ENCODE assay signal across 19 cellular contexts in genomic region chr3:40103829-40104228, GRCh38.
DNase-seq lines count a peak whose midpoint lies in the region; ATAC-seq, FAIRE-seq and TF ChIP-seq lines count a peak whose summit lies in the region.
"Had no signal": no experiment of that assay in that cellular context is flagged by ENCODE, and none has a peak within 500 bp of the region (broad histone marks: within the 10 kb centered on the region; RNA-seq: fewer than 3 reads in every experiment).

No MANE protein-coding gene starts in this region.

- H3K9me3 Mint-ChIP-seq in GM23338, result peaks cover 6% of the 10 kb centered on the region; the same call in 1 of the 3 replicates

- H3K79me1 ChIP-seq in mesendoderm (ENCODE audit: low read length), result no peaks in the 10 kb centered on the region

- H4K20me1 ChIP-seq in GM23338 (replicated peaks; ENCODE audit: insufficient read depth), result no peaks in the 10 kb centered on the region
- H4K20me1 ChIP-seq: BLaER1 had no signal

- CTCF ChIA-PET in RWPE1 (lab: Yijun Ruan, JAX), result no interaction called here

- H3K23ac ChIP-seq in mesendoderm (ENCODE audit: low read length), result no peak overlapping the region

- H3K4me1 ChIP-seq in mesendoderm (ENCODE audit: control insufficient read depth, low read depth, low read length), result peaks cover 4% of the 10 kb centered on the region
- H3K4me1 ChIP-seq in GM23338 (ENCODE audit: insufficient read depth), result peaks cover 14% of the 10 kb centered on the region; the same call in 1 of the 2 replicates
- H3K4me1 ChIP-seq: BLaER1, Caco-2 had no signal

- no peak overlapping the region for H2BK5ac ChIP-seq in mesendoderm (ENCODE audit: low read length)

- H3K27me3 ChIP-seq in bronchial epithelial cell (ENCODE audit: control insufficient read depth, insufficient read depth, low read length), result no peaks in the 10 kb centered on the region
- no peaks in the 10 kb centered on the region for H3K27me3 ChIP-seq in mesendoderm (ENCODE audit: insufficient read depth, low read length, poor library complexity)
- H3K27me3 ChIP-seq in GM23338 (ENCODE audit: insufficient read depth), result no peaks in the 10 kb centered on the region
- H3K27me3 ChIP-seq: BLaER1 had no signal

- no peak overlapping the region for H3K9ac ChIP-seq in mesendoderm (ENCODE audit: low read length)
- H3K9ac ChIP-seq: BLaER1 had no signal

- no peak overlapping the region for H2AK5ac ChIP-seq in mesendoderm (ENCODE audit: low read length)

- no peaks in the 10 kb centered on the region for H3F3A ChIP-seq in GM23338 (replicated peaks; ENCODE audit: low read depth)

- ATAC-seq in GM23338, result no peak
- ATAC-seq: CD8-positive, alpha-beta T cell had no signal

- H2AFZ ChIP-seq in GM23338, result no peak overlapping the region

- TF ChIP-seq CTCF in RWPE1 (conservative IDR thresholded peaks at IDR 0.05; ENCODE audit: low read depth) (no peak), bronchial epithelial cell (IDR thresholded peaks at IDR 0.05; ENCODE audit: insufficient read depth, low read length, severe bottlenecking) (no peak), GM23338 (conservative IDR thresholded peaks at IDR 0.05; ENCODE audit: low read depth in 2 of 2) (no peak)

- no peak overlapping the region for H4K8ac ChIP-seq in mesendoderm (ENCODE audit: low read depth, low read length)

- H3K18ac ChIP-seq in mesendoderm (ENCODE audit: low read length), result no peak overlapping the region

- FAIRE-seq in bronchial epithelial cell (lab: Jason Lieb, UNC), result no peak
- FAIRE-seq: G401.6, GM12892, H1 had no signal

- H3K36me3 ChIP-seq in bronchial epithelial cell (ENCODE audit: control insufficient read depth, insufficient read depth, low read length), result no peaks in the 10 kb centered on the region
- no peaks in the 10 kb centered on the region for H3K36me3 ChIP-seq in mesendoderm (ENCODE audit: control insufficient read depth, insufficient read depth, low read length)
- no peaks in the 10 kb centered on the region for H3K36me3 ChIP-seq in GM23338 (ENCODE audit: insufficient read depth)
- H3K36me3 ChIP-seq: BLaER1 had no signal

- peaks cover 2% of the 10 kb centered on the region for H3K27me3 Mint-ChIP-seq in GM23338 (ENCODE audit: insufficient read depth, low read depth, poor library complexity)

- H3K4me3 ChIP-seq in bronchial epithelial cell (ENCODE audit: low read depth, low read length), result no peak overlapping the region
- no peak overlapping the region for H3K4me3 ChIP-seq in mesendoderm (ENCODE audit: low read length)
- H3K4me3 ChIP-seq in GM23338, result no peak overlapping the region
- H3K4me3 ChIP-seq: BLaER1 had no signal

- no peak overlapping the region for H3K4ac ChIP-seq in mesendoderm (ENCODE audit: low read depth, low read length)

- no peak for DNase-seq in RWPE1 (ENCODE audit: low spot score)
- DNase-seq in bronchial epithelial cell (ENCODE audit: low read depth), result peak; percentile 53
- peak; percentile 29 for DNase-seq in kidney tubule cell (ENCODE audit: low spot score)
- DNase-seq in mesendoderm, result no peak
- no peak for DNase-seq in GM23338 (ENCODE audit: low spot score)
- no peak for DNase-seq in putamen (ENCODE audit: low spot score)
- DNase-seq: Caco-2; CD4-positive, CD25-positive, alpha-beta regulatory T cell; CD8-positive, alpha-beta T cell; DMS153; DND-41; H7; HCEC 1CT had no signal

- H2BK120ac ChIP-seq in mesendoderm (ENCODE audit: low read depth, low read length), result no peak overlapping the region

- no peak overlapping the region for H2BK15ac ChIP-seq in mesendoderm (replicated peaks; ENCODE audit: low read depth)

- no peaks in the 10 kb centered on the region for H3K9me2 ChIP-seq in GM23338 (ENCODE audit: insufficient read depth)

- peaks cover 14% of the 10 kb centered on the region for H3K4me1 Mint-ChIP-seq in GM23338
- H3K4me1 Mint-ChIP-seq: B cell; CD4-positive, CD25-positive, alpha-beta regulatory T cell had no signal

- no peak overlapping the region for H4K5ac ChIP-seq in mesendoderm (ENCODE audit: low read length)

- no peak overlapping the region for H3K4me3 Mint-ChIP-seq in GM23338
- H3K4me3 Mint-ChIP-seq: B cell; CD4-positive, CD25-positive, alpha-beta regulatory T cell; CD8-positive, alpha-beta T cell had no signal

- H3K56ac ChIP-seq in mesendoderm (ENCODE audit: low read length), result no peak overlapping the region

- H3K27ac Mint-ChIP-seq in GM23338, result no peak overlapping the region
- H3K27ac Mint-ChIP-seq: B cell; CD4-positive, CD25-positive, alpha-beta regulatory T cell; CD8-positive, alpha-beta T cell had no signal

- H3K36me3 Mint-ChIP-seq in GM23338 (ENCODE audit: low read depth), result no peaks in the 10 kb centered on the region
- H3K36me3 Mint-ChIP-seq: CD4-positive, CD25-positive, alpha-beta regulatory T cell; CD8-positive, alpha-beta T cell had no signal

- H3K4me2 ChIP-seq in mesendoderm (ENCODE audit: low read length) (no peak overlapping the region), GM23338 (no peak overlapping the region)
- H3K4me2 ChIP-seq: BLaER1 had no signal

- H3K79me2 ChIP-seq in mesendoderm (ENCODE audit: control insufficient read depth, insufficient read depth, low read length), result no peaks in the 10 kb centered on the region
- H3K79me2 ChIP-seq in GM23338 (replicated peaks; ENCODE audit: insufficient read depth), result no peaks in the 10 kb centered on the region

- POLR2A ChIA-PET in RWPE1 (lab: Yijun Ruan, JAX; ENCODE audit: low non-redundant PET), result no interaction called here

- peak overlapping the region; percentile 61 for H3K27ac ChIP-seq in RWPE1
- H3K27ac ChIP-seq in mesendoderm (ENCODE audit: low read depth, low read length), result no peak overlapping the region
- no peak overlapping the region for H3K27ac ChIP-seq in GM23338 (ENCODE audit: low read depth)
- H3K27ac ChIP-seq: BLaER1, C4-2B had no signal

TF ChIP-seq in GM23338, 12 proteins besides CTCF, POLR2A, EP300 and RAD21:
- no peak for TF ChIP-seq ZNF114 (CRISPR knock-in tag; IDR thresholded peaks at IDR 0.05)
- no peak for TF ChIP-seq ZNF331 (CRISPR knock-in tag; IDR thresholded peaks at IDR 0.05; ENCODE audit: low read depth)
- TF ChIP-seq EZH2phosphoT487 (IDR thresholded peaks at IDR 0.05; ENCODE audit: unreplicated experiment), result no peak
- TF ChIP-seq POLR2AphosphoS5 (IDR thresholded peaks at IDR 0.05; ENCODE audit: low read depth), result no peak
TF ChIP-seq in GM23338: peak in this region for 0.

Comparison
In these comparisons a context has a peak if more than half of its experiments do, and no peak if none do; other contexts are left out.
1. DNase-seq: peak in bronchial epithelial cell (single experiment) and kidney tubule cell (single experiment); none in RWPE1 (single experiment), mesendoderm (single experiment), GM23338 (single experiment) and putamen (single experiment).